ENCODE assay signal across 24 cellular contexts in the genomic region with DNA sequence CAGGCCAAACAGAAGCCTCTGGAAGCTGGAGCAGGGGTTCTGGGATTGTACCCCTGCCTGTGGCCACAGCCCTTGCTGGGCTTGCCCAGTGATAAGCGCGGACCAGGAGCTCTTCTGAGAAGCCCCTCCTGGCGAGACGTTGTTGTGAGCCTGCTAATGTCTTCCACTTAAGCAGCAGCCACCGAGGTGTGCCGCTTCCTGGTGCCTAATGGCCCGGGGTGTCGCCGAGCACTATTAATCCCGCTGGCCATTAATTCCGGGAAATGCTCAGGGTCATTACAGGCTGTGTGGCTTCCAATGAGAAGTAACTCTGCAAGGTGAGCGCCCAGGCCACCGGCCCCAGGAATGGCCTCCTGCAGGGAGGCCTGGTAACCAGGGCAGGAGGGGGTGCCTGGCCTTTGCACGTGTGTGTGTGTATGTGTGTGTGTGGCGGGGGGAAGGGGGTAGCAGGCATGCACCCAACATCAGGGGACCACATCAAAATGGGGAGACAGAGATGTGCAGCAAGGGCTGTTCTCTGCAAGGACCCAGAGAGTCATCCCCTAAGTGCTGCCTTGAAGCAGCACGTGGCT.
"Had no signal": no experiment of that assay in that cellular context is flagged by ENCODE, and none has a peak within 500 bp of the region (broad histone marks: within the 10 kb centered on the region; RNA-seq: fewer than 3 reads in every experiment).

No MANE protein-coding gene starts in this region.

- H3K27ac ChIP-seq: coronary artery, esophagus muscularis mucosa, parathyroid adenoma, thyroid gland had no signal

- H3K27me3 ChIP-seq: thyroid gland had no signal

- H2AFZ ChIP-seq: parathyroid adenoma had no signal

- ATAC-seq: activated CD4-positive, alpha-beta T cell treated with anti-CD3 and anti-CD28 coated beads for 36 hours; left ventricle myocardium superior; natural killer cell; sciatic nerve had no signal

- H3K36me3 Mint-ChIP-seq: activated CD4-positive, alpha-beta memory T cell treated with anti-CD3 and anti-CD28 coated beads for 36 hours; activated naive CD8-positive, alpha-beta T cell treated with anti-CD3 and anti-CD28 coated beads, Interleukin-2, amount 10 ng/mL, durations not matched to agents 7 days and 5 days; natural killer cell had no signal

- DNase-seq: activated B cell treated with CpG ODN at 0.5 μM for 24 hours; activated CD4-positive, alpha-beta memory T cell treated with anti-CD3 and anti-CD28 coated beads for 36 hours; activated CD4-positive, alpha-beta T cell treated with anti-CD3 and anti-CD28 coated beads for 36 hours; activated naive CD4-positive, alpha-beta T cell treated with Interleukin-2 at 50 U/mL for 16 hours; activated naive CD8-positive, alpha-beta T cell treated with anti-CD3 and anti-CD28 coated beads, Interleukin-2, amount 10 ng/mL, durations not matched to agents 7 days and 5 days; activated T-cell treated with anti-CD3 and anti-CD28 coated beads, Interleukin-2, amount 50 U/mL, for 48 hours; amygdala; cerebellar nuclear complex; hippocampal formation; left ventricle myocardium superior; mammary epithelial cell; midbrain; natural killer cell; stimulated activated CD4-positive, alpha-beta T cell treated with anti-CD3 and anti-CD28 coated beads, Interleukin-2, amount 100 ng/mL, for 48 hours; stimulated activated CD8-positive, alpha-beta memory T cell treated with anti-CD3 and anti-CD28 coated beads, Interleukin-4, amount 100 ng/mL, for 48 hours; stimulated activated naive CD4-positive, alpha-beta T cell treated with Interleukin-2 at 50 U/mL for 16 hours; substantia nigra; T-helper 1 cell; thyroid gland had no signal

- H3K27me3 Mint-ChIP-seq: activated B cell treated with CpG ODN at 0.5 μM for 24 hours; activated naive CD8-positive, alpha-beta T cell treated with anti-CD3 and anti-CD28 coated beads, Interleukin-2, amount 10 ng/mL, durations not matched to agents 7 days and 5 days had no signal

- H3K36me3 ChIP-seq: esophagus muscularis mucosa, thyroid gland had no signal

- H3K9me3 Mint-ChIP-seq: activated CD4-positive, alpha-beta memory T cell treated with anti-CD3 and anti-CD28 coated beads for 36 hours; activated naive CD8-positive, alpha-beta T cell treated with anti-CD3 and anti-CD28 coated beads, Interleukin-2, amount 10 ng/mL, durations not matched to agents 7 days and 5 days; natural killer cell had no signal

- H3K4me1 Mint-ChIP-seq: activated B cell treated with CpG ODN at 0.5 μM for 24 hours; activated CD4-positive, alpha-beta T cell treated with anti-CD3 and anti-CD28 coated beads for 36 hours; activated naive CD8-positive, alpha-beta T cell treated with anti-CD3 and anti-CD28 coated beads, Interleukin-2, amount 10 ng/mL, durations not matched to agents 7 days and 5 days; natural killer cell had no signal

- H3K27ac Mint-ChIP-seq: activated B cell treated with CpG ODN at 0.5 μM for 24 hours; activated CD4-positive, alpha-beta memory T cell treated with anti-CD3 and anti-CD28 coated beads for 36 hours; activated CD4-positive, alpha-beta T cell treated with anti-CD3 and anti-CD28 coated beads for 36 hours; activated naive CD8-positive, alpha-beta T cell treated with anti-CD3 and anti-CD28 coated beads, Interleukin-2, amount 10 ng/mL, durations not matched to agents 7 days and 5 days; natural killer cell had no signal

- H3K79me2 ChIP-seq: parathyroid adenoma had no signal

- H3K4me3 ChIP-seq: coronary artery, esophagus muscularis mucosa, smooth muscle cell, thyroid gland had no signal

- H3K4me3 Mint-ChIP-seq: activated B cell treated with CpG ODN at 0.5 μM for 24 hours; activated CD4-positive, alpha-beta memory T cell treated with anti-CD3 and anti-CD28 coated beads for 36 hours; activated CD4-positive, alpha-beta T cell treated with anti-CD3 and anti-CD28 coated beads for 36 hours; activated naive CD8-positive, alpha-beta T cell treated with anti-CD3 and anti-CD28 coated beads, Interleukin-2, amount 10 ng/mL, durations not matched to agents 7 days and 5 days; natural killer cell had no signal

- H3K4me2 ChIP-seq: smooth muscle cell had no signal

- H3K4me1 ChIP-seq: esophagus muscularis mucosa, parathyroid adenoma, thyroid gland had no signal
